Comparison of ENCODE assay signal across 1 cellular context in the genomic region with DNA sequence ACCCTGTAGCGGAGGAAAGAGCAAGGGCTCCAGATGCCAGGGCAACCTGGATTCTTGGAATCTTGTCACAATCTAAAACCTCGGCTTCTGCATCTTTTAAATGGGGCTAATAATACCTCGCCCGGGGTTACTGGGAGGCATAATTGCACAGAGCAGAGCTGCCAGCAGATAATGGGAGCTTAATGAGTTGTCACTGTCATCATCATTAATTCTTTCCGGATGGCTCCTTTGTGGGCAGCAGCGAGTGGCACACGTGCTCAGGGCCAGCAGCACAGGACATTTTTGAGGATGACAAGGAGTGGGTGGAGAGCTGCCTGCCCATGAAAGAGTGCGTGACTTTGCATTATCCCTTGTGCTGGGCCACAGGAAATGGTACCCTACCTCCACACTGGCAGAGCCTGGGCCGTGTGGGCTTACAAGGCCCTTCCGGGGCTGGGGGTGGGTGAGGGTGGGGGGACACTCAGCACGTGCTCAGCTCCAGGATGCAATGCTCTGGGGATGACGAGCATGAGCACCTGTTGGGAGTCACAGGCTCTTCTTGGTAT.
TF ChIP-seq lines count a peak whose summit lies in the region.

No MANE protein-coding gene starts in this region.

TF ChIP-seq in HCT116, 20 proteins besides CTCF, POLR2A, EP300 and RAD21 (continued from another document):
- TF ChIP-seq, protein P1, sequence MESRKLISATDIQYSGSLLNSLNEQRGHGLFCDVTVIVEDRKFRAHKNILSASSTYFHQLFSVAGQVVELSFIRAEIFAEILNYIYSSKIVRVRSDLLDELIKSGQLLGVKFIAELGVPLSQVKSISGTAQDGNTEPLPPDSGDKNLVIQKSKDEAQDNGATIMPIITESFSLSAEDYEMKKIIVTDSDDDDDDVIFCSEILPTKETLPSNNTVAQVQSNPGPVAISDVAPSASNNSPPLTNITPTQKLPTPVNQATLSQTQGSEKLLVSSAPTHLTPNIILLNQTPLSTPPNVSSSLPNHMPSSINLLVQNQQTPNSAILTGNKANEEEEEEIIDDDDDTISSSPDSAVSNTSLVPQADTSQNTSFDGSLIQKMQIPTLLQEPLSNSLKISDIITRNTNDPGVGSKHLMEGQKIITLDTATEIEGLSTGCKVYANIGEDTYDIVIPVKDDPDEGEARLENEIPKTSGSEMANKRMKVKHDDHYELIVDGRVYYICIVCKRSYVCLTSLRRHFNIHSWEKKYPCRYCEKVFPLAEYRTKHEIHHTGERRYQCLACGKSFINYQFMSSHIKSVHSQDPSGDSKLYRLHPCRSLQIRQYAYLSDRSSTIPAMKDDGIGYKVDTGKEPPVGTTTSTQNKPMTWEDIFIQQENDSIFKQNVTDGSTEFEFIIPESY (IDR thresholded peaks at IDR 0.05; ENCODE audit: extremely low read depth, insufficient replicate concordance, low read length) = no peak
- TF ChIP-seq, protein P2, sequence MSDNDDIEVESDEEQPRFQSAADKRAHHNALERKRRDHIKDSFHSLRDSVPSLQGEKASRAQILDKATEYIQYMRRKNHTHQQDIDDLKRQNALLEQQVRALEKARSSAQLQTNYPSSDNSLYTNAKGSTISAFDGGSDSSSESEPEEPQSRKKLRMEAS (IDR thresholded peaks at IDR 0.05) = no peak
- TF ChIP-seq ZNF274 (IDR thresholded peaks at IDR 0.05; ENCODE audit: low read depth, low read length) (no peak), EGR1 (IDR thresholded peaks at IDR 0.05; ENCODE audit: low read depth) (no peak), POLR2AphosphoS5 (IDR thresholded peaks at IDR 0.05; ENCODE audit: low read depth, low read length) (no peak), ZFX (IDR thresholded peaks at IDR 0.05) (no peak), TCF7L2 (IDR thresholded peaks at IDR 0.05; ENCODE audit: borderline replicate concordance, extremely low read depth, insufficient read depth, insufficient read length) (no peak), SP1 (IDR thresholded peaks at IDR 0.05; ENCODE audit: low read depth) (no peak), EZH2 (IDR thresholded peaks at IDR 0.05) (no peak), CBX3 (IDR thresholded peaks at IDR 0.05; ENCODE audit: low read depth) (no peak)
TF ChIP-seq in HCT116: peak in this region for 0.
